Comparison of ENCODE assay signal across 23 cellular contexts in genomic region chr12:107730942-107731341, GRCh38. TPM values are rescaled to one million over a fixed set of nuclear protein-coding genes. Genes with fewer than 3 reads are reported as not detected.
"Had no signal": no experiment of that assay in that cellular context is flagged by ENCODE, and none has a peak within 500 bp of the region (broad histone marks: within the 10 kb centered on the region; RNA-seq: fewer than 3 reads in every experiment).

No MANE protein-coding gene starts in this region.

- H3K4me1 ChIP-seq: left ventricle myocardium inferior, lower lobe of right lung, tibial artery, upper lobe of left lung, uterus had no signal

- ATAC-seq: effector memory CD8-positive, alpha-beta T cell; left cardiac atrium; lower lobe of right lung; naive thymus-derived CD8-positive, alpha-beta T cell; right cardiac atrium had no signal

- H3K9me3 Mint-ChIP-seq: effector memory CD8-positive, alpha-beta T cell; naive thymus-derived CD8-positive, alpha-beta T cell; stimulated activated naive CD8-positive, alpha-beta T cell treated with anti-CD3 and anti-CD28 coated beads, Interleukin-15, Interleukin-2, amounts not matched to agents 100 ng/mL and 50 ng/mL, for 24 hours had no signal

- H2AFZ ChIP-seq: hepatocyte had no signal

- H3K27me3 Mint-ChIP-seq: effector memory CD8-positive, alpha-beta T cell; naive thymus-derived CD8-positive, alpha-beta T cell; progenitor cell of endocrine pancreas; stimulated activated naive CD8-positive, alpha-beta T cell treated with anti-CD3 and anti-CD28 coated beads, Interleukin-15, Interleukin-2, amounts not matched to agents 100 ng/mL and 50 ng/mL, for 24 hours had no signal

- H3K27ac ChIP-seq: hepatocyte, left ventricle myocardium inferior, lower lobe of right lung, tibial artery, upper lobe of left lung, uterus had no signal

- H3K27ac Mint-ChIP-seq: progenitor cell of endocrine pancreas; stimulated activated naive CD8-positive, alpha-beta T cell treated with anti-CD3 and anti-CD28 coated beads, Interleukin-15, Interleukin-2, amounts not matched to agents 100 ng/mL and 50 ng/mL, for 24 hours had no signal

- H3K27me3 ChIP-seq: hepatocyte, tibial artery, upper lobe of left lung, uterus had no signal

- H3K4me3 ChIP-seq: hepatocyte, left ventricle myocardium inferior, lower lobe of right lung, tibial artery, upper lobe of left lung, uterus had no signal

- H3K79me2 ChIP-seq: hepatocyte had no signal

- H3K4me2 ChIP-seq: hepatocyte had no signal

- H3K4me3 Mint-ChIP-seq: effector memory CD8-positive, alpha-beta T cell; naive thymus-derived CD8-positive, alpha-beta T cell; stimulated activated naive CD8-positive, alpha-beta T cell treated with anti-CD3 and anti-CD28 coated beads, Interleukin-15, Interleukin-2, amounts not matched to agents 100 ng/mL and 50 ng/mL, for 24 hours had no signal

- H3K36me3 ChIP-seq: uterus had no signal

- H3K9me3 ChIP-seq: left ventricle myocardium inferior, lower lobe of right lung, tibial artery, upper lobe of left lung, uterus had no signal

- DNase-seq: effector memory CD8-positive, alpha-beta T cell; foreskin melanocyte; head of caudate nucleus; kidney; left cardiac atrium; left ventricle myocardium inferior; lower lobe of right lung; naive thymus-derived CD8-positive, alpha-beta T cell; right cardiac atrium; stimulated activated CD4-positive, alpha-beta T cell treated with anti-CD3 and anti-CD28 coated beads, Interleukin-2, amount 100 ng/mL, for 48 hours; tibial artery; upper lobe of left lung; uterus had no signal

RNA-seq across cellular contexts. Expression of gene ASCL4, which starts 43.6 kb away (rescaled TPM):
- total RNA-seq: epithelial cell of proximal tubule; kidney; left ventricle myocardium inferior; lower lobe of right lung; mesenteric fat pad; mononuclear cell; naive thymus-derived CD8-positive, alpha-beta T cell; osteocyte; progenitor cell of endocrine pancreas; right cardiac atrium; temporal lobe; upper lobe of left lung; uterus had no signal
- polyA plus RNA-seq: hepatocyte; naive thymus-derived CD8-positive, alpha-beta T cell; neural cell; small intestine had no signal
